Comparison of ENCODE assay signal across 17 cellular contexts in genomic region chr6:38413097-38413800, GRCh38.
DNase-seq lines count a peak whose midpoint lies in the region; ATAC-seq and TF ChIP-seq lines count a peak whose summit lies in the region.
"Had no signal": no experiment of that assay in that cellular context is flagged by ENCODE, and none has a peak within 500 bp of the region (broad histone marks: within the 10 kb centered on the region; RNA-seq: fewer than 3 reads in every experiment).

No MANE protein-coding gene starts in this region.

- no peaks in the 10 kb centered on the region for H3K27me3 ChIP-seq in mesenchymal stem cell (ENCODE audit: control insufficient read depth in 1 of 2, insufficient read depth in 1 of 2, low read length in 2 of 2)
- no peaks in the 10 kb centered on the region for H3K27me3 ChIP-seq in CD8-positive, alpha-beta memory T cell (ENCODE audit: insufficient read depth, low read length, poor library complexity, severe bottlenecking)

- peaks cover 0 to 5% (median 1%) of the 10 kb centered on the region in 3 donors for H3K36me3 Mint-ChIP-seq in CD8-positive, alpha-beta memory T cell

- peaks cover 3% of the 10 kb centered on the region for H3K4me1 ChIP-seq in mesenchymal stem cell (ENCODE audit: control insufficient read depth, insufficient read depth, low read depth, low read length)
- no peaks in the 10 kb centered on the region for H3K4me1 ChIP-seq in CD8-positive, alpha-beta memory T cell (ENCODE audit: insufficient read depth, low read length)
- H3K4me1 ChIP-seq: psoas muscle had no signal

- H2AK5ac ChIP-seq in mesenchymal stem cell (ENCODE audit: low read length, severe bottlenecking) = no peak overlapping the region

- peaks cover under 1% of the 10 kb centered on the region for H3K79me1 ChIP-seq in mesenchymal stem cell (replicated peaks; ENCODE audit: low read length, poor library complexity, severe bottlenecking)

- WGBS in mesenchymal stem cell = 96% methylated on average over 4 of the region's 4 CpGs

- H3K4me3 ChIP-seq in AG09309 (ENCODE audit: control insufficient read depth, low read depth, low read length) (no peak overlapping the region), mesenchymal stem cell (ENCODE audit: insufficient read depth in 1 of 2, low read depth in 1 of 2, low read length in 2 of 2) (no peak overlapping the region)
- no peak overlapping the region for H3K4me3 ChIP-seq in CD8-positive, alpha-beta memory T cell (ENCODE audit: low read length)
- H3K4me3 ChIP-seq: mucosa of descending colon, psoas muscle, thoracic aorta had no signal

- H3K9ac ChIP-seq in mesenchymal stem cell (ENCODE audit: low read length) = peak overlapping the region; percentile 28
- H3K9ac ChIP-seq: KMS-11 had no signal

- no peak overlapping the region for H3K4me3 Mint-ChIP-seq in CD8-positive, alpha-beta memory T cell
- H3K4me3 Mint-ChIP-seq: B cell had no signal

- no peaks in the 10 kb centered on the region for H3K27me3 Mint-ChIP-seq in CD8-positive, alpha-beta memory T cell
- H3K27me3 Mint-ChIP-seq: B cell had no signal

- H2BK15ac ChIP-seq in mesenchymal stem cell (ENCODE audit: low read depth, poor library complexity, severe bottlenecking) = no peak overlapping the region

- H4K91ac ChIP-seq in mesenchymal stem cell (ENCODE audit: low read length) = no peak overlapping the region

- no peak overlapping the region for H3K4ac ChIP-seq in mesenchymal stem cell (ENCODE audit: low read depth in 1 of 2, low read length in 2 of 2)

- H3K23ac ChIP-seq in mesenchymal stem cell (ENCODE audit: low read length in 2 of 2) = no peak overlapping the region

- H3K27ac Mint-ChIP-seq in CD8-positive, alpha-beta memory T cell = no peak overlapping the region
- H3K27ac Mint-ChIP-seq: B cell had no signal

- ATAC-seq in GM18868 (IDR thresholded peaks at IDR 0.05; ENCODE audit: unreplicated experiment) = no peak
- ATAC-seq: mucosa of descending colon had no signal

- H3K9me3 Mint-ChIP-seq in CD8-positive, alpha-beta memory T cell = no peaks in the 10 kb centered on the region

- H3K14ac ChIP-seq in mesenchymal stem cell (ENCODE audit: low read length in 2 of 2) = no peak overlapping the region

- CTCF ChIA-PET in CD8-positive, alpha-beta memory T cell (lab: Charles Lee) = no interaction called here

- no peak overlapping the region for H2BK5ac ChIP-seq in mesenchymal stem cell (ENCODE audit: low read depth, low read length, poor library complexity, severe bottlenecking)

- peaks cover 0 to 5% (median 2%) of the 10 kb centered on the region in 3 donors for H3K4me1 Mint-ChIP-seq in CD8-positive, alpha-beta memory T cell

- H3K18ac ChIP-seq in mesenchymal stem cell (ENCODE audit: low read depth in 1 of 2, low read length in 2 of 2) = no peak overlapping the region

- no peaks in the 10 kb centered on the region for H3K9me3 ChIP-seq in mesenchymal stem cell (ENCODE audit: control insufficient read depth, low read length)
- no peaks in the 10 kb centered on the region for H3K9me3 ChIP-seq in CD8-positive, alpha-beta memory T cell (ENCODE audit: low read length)
- H3K9me3 ChIP-seq: mucosa of descending colon, psoas muscle, thoracic aorta had no signal

- no peaks in the 10 kb centered on the region for H3K36me3 ChIP-seq in mesenchymal stem cell (ENCODE audit: control insufficient read depth in 1 of 2, insufficient read depth in 2 of 2, low read depth in 1 of 2, low read length in 2 of 2)
- no peaks in the 10 kb centered on the region for H3K36me3 ChIP-seq in CD8-positive, alpha-beta memory T cell (ENCODE audit: insufficient read depth, low read length)
- H3K36me3 ChIP-seq: thoracic aorta had no signal

- H3K4me2 ChIP-seq in mesenchymal stem cell (ENCODE audit: low read length, poor library complexity, severe bottlenecking) = no peak overlapping the region
- H3K4me2 ChIP-seq: KMS-11 had no signal

- H2AFZ ChIP-seq in mesenchymal stem cell (ENCODE audit: low read depth, low read length) = no peak overlapping the region

- H4K8ac ChIP-seq in mesenchymal stem cell (ENCODE audit: low read length) = no peak overlapping the region

- TF ChIP-seq CTCF in AG09309 (IDR thresholded peaks at IDR 0.05; ENCODE audit: control insufficient read depth, insufficient read depth, low read depth, low read length, missing control alignments) = no peak

- H2BK120ac ChIP-seq in mesenchymal stem cell (ENCODE audit: low read depth, low read length) = no peak overlapping the region

- H2BK12ac ChIP-seq in mesenchymal stem cell (ENCODE audit: low read length in 2 of 2) = no peak overlapping the region

- no peak overlapping the region for H3K27ac ChIP-seq in mesenchymal stem cell (ENCODE audit: low read length, poor library complexity, severe bottlenecking)
- no peak overlapping the region for H3K27ac ChIP-seq in CD8-positive, alpha-beta memory T cell (ENCODE audit: low read depth, low read length)
- H3K27ac ChIP-seq: KMS-11, psoas muscle, thoracic aorta had no signal

- POLR2A ChIA-PET in CD8-positive, alpha-beta memory T cell (lab: Charles Lee) = no interaction called here

- DNase-seq in AG09309 (ENCODE audit: low read depth) (peak; percentile 10), Ammon's horn (ENCODE audit: low spot score) (peak; percentile 58), fibroblast of peridontal ligament (ENCODE audit: extremely low read depth) (peak; percentile 53), mesenchymal stem cell (no peak), NK-92 (lab: John Stamatoyannopoulos, UW; ENCODE audit: unreplicated experiment) (no peak)
- DNase-seq in CD8-positive, alpha-beta memory T cell = no peak
- DNase-seq: activated CD4-positive, alpha-beta T cell treated with anti-CD3 and anti-CD28 coated beads for 48 hours; activated CD8-positive, alpha-beta memory T cell treated with anti-CD3 and anti-CD28 coated beads, Interleukin-2, amount 50 U/mL, for 48 hours; NCI-H1048; NCI-H2029; stimulated activated CD8-positive, alpha-beta memory T cell treated with anti-CD3 and anti-CD28 coated beads, Interleukin-4, amount 100 ng/mL, for 48 hours had no signal

Comparison
In these comparisons a context has a peak if more than half of its experiments do, and no peak if none do; other contexts are left out.
1. DNase-seq: peak in AG09309 (single experiment), Ammon's horn (single experiment) and fibroblast of peridontal ligament (single experiment); none in mesenchymal stem cell (single experiment), NK-92 (single experiment) and CD8-positive, alpha-beta memory T cell (0 of 5).